15 cellular contexts compared by ENCODE assay signal in the genomic region with DNA sequence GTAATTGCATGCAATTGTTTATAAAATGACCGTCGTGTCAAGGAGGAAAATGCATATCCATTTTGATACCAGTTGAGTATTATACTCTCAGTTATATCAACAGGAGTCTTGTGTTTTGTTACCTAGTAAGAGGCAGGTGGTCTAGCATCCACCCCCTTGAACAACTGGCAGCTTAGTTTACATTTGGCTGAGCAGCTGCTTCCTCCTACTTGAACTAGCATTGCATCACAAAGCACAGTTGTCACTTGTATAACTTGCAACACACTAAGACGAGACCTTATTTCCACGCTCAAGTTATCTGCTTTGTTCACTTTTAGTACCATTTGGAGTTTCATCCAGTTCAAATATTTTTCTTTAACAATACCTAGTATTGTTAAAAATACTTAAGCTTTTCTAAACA.
A peak's percentile ranks its signal among the peaks of the same experiment; 100 is the strongest.
DNase-seq lines count a peak whose midpoint lies in the region; ATAC-seq lines count a peak whose summit lies in the region.
"Had no signal": no experiment of that assay in that cellular context is flagged by ENCODE, and none has a peak within 500 bp of the region (broad histone marks: within the 10 kb centered on the region; RNA-seq: fewer than 3 reads in every experiment).

No MANE protein-coding gene starts in this region.

- DNase-seq in DMS53 (lab: John Stamatoyannopoulos, UW) = peak; percentile 97
- DNase-seq in NCI-H1092 (lab: John Stamatoyannopoulos, UW) = peak; percentile 5
- DNase-seq in NCI-H69 (lab: John Stamatoyannopoulos, UW) = peak; percentile 42
- peak; percentile 25 for DNase-seq in iPS DF 4.7 (ENCODE audit: extremely low read depth, low spot score)
- no peak for DNase-seq in NCI-H446 (lab: John Stamatoyannopoulos, UW)
- DNase-seq: activated CD4-positive, alpha-beta T cell treated with anti-CD3 and anti-CD28 coated beads for 1 hour; activated CD8-positive, alpha-beta memory T cell treated with anti-CD3 and anti-CD28 coated beads, Interleukin-2, amount 50 U/mL, for 48 hours; activated naive CD4-positive, alpha-beta T cell; AML-193; foreskin keratinocyte; mammary epithelial cell; nephron progenitor cell; SIG-M5 had no signal

- H3K4me3 Mint-ChIP-seq in stimulated activated memory B cell treated with anti-CD40 and anti-IgM and Interleukin-4, amounts not matched to agents 10 μg/mL and 1 μg/mL and 100 μg/mL, for 72 hours = no peak overlapping the region
- H3K4me3 Mint-ChIP-seq: nephron progenitor cell had no signal

- no peaks in the 10 kb centered on the region for H3K4me1 Mint-ChIP-seq in stimulated activated memory B cell treated with anti-CD40 and anti-IgM and Interleukin-4, amounts not matched to agents 10 μg/mL and 1 μg/mL and 100 μg/mL, for 72 hours
- H3K4me1 Mint-ChIP-seq: nephron progenitor cell had no signal

- H3K36me3 Mint-ChIP-seq in stimulated activated memory B cell treated with anti-CD40 and anti-IgM and Interleukin-4, amounts not matched to agents 10 μg/mL and 1 μg/mL and 100 μg/mL, for 72 hours = no peaks in the 10 kb centered on the region

- H3K27ac Mint-ChIP-seq in stimulated activated memory B cell treated with anti-CD40 and anti-IgM and Interleukin-4, amounts not matched to agents 10 μg/mL and 1 μg/mL and 100 μg/mL, for 72 hours = no peak overlapping the region
- H3K27ac Mint-ChIP-seq: nephron progenitor cell had no signal

- H3K27me3 Mint-ChIP-seq in stimulated activated memory B cell treated with anti-CD40 and anti-IgM and Interleukin-4, amounts not matched to agents 10 μg/mL and 1 μg/mL and 100 μg/mL, for 72 hours = peaks cover 11% of the 10 kb centered on the region

- no peaks in the 10 kb centered on the region for H3K9me3 Mint-ChIP-seq in stimulated activated memory B cell treated with anti-CD40 and anti-IgM and Interleukin-4, amounts not matched to agents 10 μg/mL and 1 μg/mL and 100 μg/mL, for 72 hours
- H3K9me3 Mint-ChIP-seq: nephron progenitor cell had no signal

- no peak for ATAC-seq in GM18873 (IDR thresholded peaks at IDR 0.05; ENCODE audit: low FRiP score, unreplicated experiment)
- no peak for ATAC-seq in stimulated activated memory B cell treated with anti-CD40 and anti-IgM and Interleukin-4, amounts not matched to agents 10 μg/mL and 1 μg/mL and 100 μg/mL, for 72 hours
- ATAC-seq: foreskin keratinocyte had no signal

Comparison
In these comparisons a context has a peak if more than half of its experiments do, and no peak if none do; other contexts are left out.
1. DNase-seq: peak in DMS53 (single experiment), NCI-H1092 (single experiment), NCI-H69 (single experiment) and iPS DF 4.7 (single experiment); none in NCI-H446 (0 of 2).